16 cellular contexts compared by ENCODE assay signal in the genomic region with DNA sequence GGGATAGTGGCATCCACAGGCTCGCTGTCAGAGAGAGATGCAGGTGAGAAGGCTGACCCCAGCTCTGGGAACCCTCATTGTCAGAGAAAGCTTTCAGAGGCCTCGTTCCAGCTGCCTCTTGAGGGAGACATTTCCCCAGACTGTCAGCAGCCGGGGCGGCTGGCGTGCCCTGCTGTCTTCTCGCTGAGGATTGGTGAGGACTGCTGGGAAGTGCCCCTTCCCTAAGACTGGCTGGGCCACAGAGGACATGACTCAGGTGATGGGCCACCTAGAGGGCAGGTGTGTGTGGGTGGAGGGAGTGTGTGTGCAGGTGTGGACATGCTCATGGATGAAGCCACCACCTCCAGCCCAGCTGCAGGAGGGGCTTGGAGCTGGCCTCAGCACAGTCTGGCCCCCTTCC. TPM values are rescaled to one million over a fixed set of nuclear protein-coding genes. Genes with fewer than 3 reads are reported as not detected.
A peak's percentile ranks its signal among the peaks of the same experiment; 100 is the strongest.
DNase-seq lines count a peak whose midpoint lies in the region; ATAC-seq and TF ChIP-seq lines count a peak whose summit lies in the region.
"Had no signal": no experiment of that assay in that cellular context is flagged by ENCODE, and none has a peak within 500 bp of the region (broad histone marks: within the 10 kb centered on the region; RNA-seq: fewer than 3 reads in every experiment).

No MANE protein-coding gene starts in this region.

- no peaks in the 10 kb centered on the region for H3K9me3 ChIP-seq in colonic mucosa
- H3K9me3 ChIP-seq: SJCRH30 had no signal

- no peak for DNase-seq in AG09309 (ENCODE audit: low read depth)
- peak; percentile 35 for DNase-seq in HPDE6-E6E7 (ENCODE audit: extremely low spot score)
- no peak for DNase-seq in choroid plexus epithelial cell (ENCODE audit: low read depth)
- DNase-seq in left lobe of liver (ENCODE audit: low spot score), result peak; percentile 35
- no peak for DNase-seq in middle frontal gyrus (ENCODE audit: extremely low spot score, low spot score)
- no peak for DNase-seq in colonic mucosa
- DNase-seq: DND-41, HCEC 1CT, NCI-H1105, NCI-H2081 treated with DMSO at 0.1 percent for 48 hours, NCI-H510A treated with DMSO at 0.1 percent for 48 hours, NCI-H82, PC-9, SJCRH30 had no signal

- H3K27me3 ChIP-seq in colonic mucosa, result no peaks in the 10 kb centered on the region

- no peaks in the 10 kb centered on the region for H3K4me1 ChIP-seq in colonic mucosa
- H3K4me1 ChIP-seq: SJCRH30 had no signal

- H3K36me3 ChIP-seq in colonic mucosa, result no peaks in the 10 kb centered on the region
- H3K36me3 ChIP-seq: SJCRH30 had no signal

- no peak overlapping the region for H3K27ac ChIP-seq in colonic mucosa
- H3K27ac ChIP-seq: PC-9, SJCRH30 had no signal

- no peak overlapping the region for H3K9ac ChIP-seq in colonic mucosa (ENCODE audit: low read depth in 2 of 2, low read length in 2 of 2)

- TF ChIP-seq CTCF in AG09309 (IDR thresholded peaks at IDR 0.05; ENCODE audit: control insufficient read depth, insufficient read depth, low read depth, low read length, missing control alignments) (peak; percentile 3), choroid plexus epithelial cell (conservative IDR thresholded peaks at IDR 0.05; ENCODE audit: low read depth, low read length) (peak; percentile 33), colonic mucosa (IDR thresholded peaks at IDR 0.05) (no peak)

- no peak for ATAC-seq in left lobe of liver
- ATAC-seq in HG03139 (IDR thresholded peaks at IDR 0.05; ENCODE audit: unreplicated experiment), result no peak

- intact Hi-C loops in colonic mucosa (cut with DNase I), result no loop called here

- H3K4me3 ChIP-seq in AG09309 (ENCODE audit: control insufficient read depth, low read depth, low read length) (no peak overlapping the region), choroid plexus epithelial cell (ENCODE audit: low read depth, low read length) (no peak overlapping the region), colonic mucosa (no peak overlapping the region)
- H3K4me3 ChIP-seq: PC-9, SJCRH30 had no signal

RNA-seq across cellular contexts. Expression of a gene that starts 25.3 kb away (rescaled TPM):
- total RNA-seq in left lobe of liver (not detected), colonic mucosa (under 1 TPM in 1 of 2 donors, not detected in 1; 0.91 TPM)
- total RNA-seq: G401, PC-9, SJCRH30 had no signal

Comparison
In these comparisons a context has a peak if more than half of its experiments do, and no peak if none do; other contexts are left out.
1. DNase-seq: peak in HPDE6-E6E7 (single experiment) and left lobe of liver (single experiment); none in AG09309 (single experiment), choroid plexus epithelial cell (single experiment), middle frontal gyrus (single experiment) and colonic mucosa (single experiment).